ENCODE assay signal across 8 cellular contexts in genomic region chr7:30479356-30480120, GRCh38. TPM values are rescaled to one million over a fixed set of nuclear protein-coding genes. Genes with fewer than 3 reads are reported as not detected.
DNase-seq lines count a peak whose midpoint lies in the region; ATAC-seq and TF ChIP-seq lines count a peak whose summit lies in the region.
"Not testable (repeated sequence)": the region's sequence is repeated elsewhere in the genome, so short reads cannot be mapped to it uniquely, and the experiment has no call there.

No MANE protein-coding gene starts in this region.

- peak overlapping the region; percentile 96 for H3K4me3 Mint-ChIP-seq in activated T-cell treated with anti-CD3 and anti-CD28 coated beads, Interleukin-2, amount 50 U/mL, for 72 hours
- peak overlapping the region; percentile 91 for H3K4me3 Mint-ChIP-seq in dendritic cell treated with granulocyte-macrophage colony-stimulating factor and Interleukin-4, amounts not matched to agents 40 ng/mL and 50 ng/mL, for 4 days
- H3K4me3 Mint-ChIP-seq in immature natural killer cell: peak overlapping the region in 4 of 5 donors; percentile 89 to 96 (median 94)

- DNase-seq in DMS53 (lab: John Stamatoyannopoulos, UW): peak; percentile 63
- DNase-seq in RWPE1 (ENCODE audit: low spot score): peak; percentile 33
- DNase-seq in activated T-cell treated with anti-CD3 and anti-CD28 coated beads, Interleukin-2, amount 50 U/mL, for 72 hours: peak; percentile 19 to 29
- DNase-seq in immature natural killer cell: peak; percentile 48 to 50 (median 48)
- peak; percentile 78 for DNase-seq in osteoblast (ENCODE audit: insufficient read length, low spot score, missing footprints)

- peak overlapping the region; percentile 76 for H3K4me3 ChIP-seq in osteoblast (ENCODE audit: insufficient read depth, low read length)
- H3K4me3 ChIP-seq in subcutaneous abdominal adipose tissue (ENCODE audit: low read depth in 1 of 5, low read length in 5 of 5): peak overlapping the region; percentile 19 to 91 (median 76)

- not testable (repeated sequence) for H3K36me3 Mint-ChIP-seq in activated T-cell treated with anti-CD3 and anti-CD28 coated beads, Interleukin-2, amount 50 U/mL, for 72 hours (ENCODE audit: insufficient read depth in 2 of 2); immature natural killer cell
- H3K36me3 Mint-ChIP-seq in dendritic cell treated with granulocyte-macrophage colony-stimulating factor and Interleukin-4, amounts not matched to agents 40 ng/mL and 50 ng/mL, for 4 days (ENCODE audit: low read depth): peaks cover 27% of the 10 kb centered on the region

- peak overlapping the region; percentile 81 for H2AFZ ChIP-seq in osteoblast (ENCODE audit: low read length)

- CTCF ChIA-PET in RWPE1 (lab: Yijun Ruan, JAX): interaction anchor here (0.7 kb wide), 1 partner anchor 178 kb away, joined by 7 read pairs; no protein-coding TSS in a partner anchor

- peak overlapping the region; percentile 97 for H3K4me2 ChIP-seq in osteoblast (ENCODE audit: insufficient read depth, low read length)

- ATAC-seq in activated T-cell treated with anti-CD3 and anti-CD28 coated beads, Interleukin-2, amount 50 U/mL, for 72 hours (replicated peaks in 1 of 2): peak; percentile 37 to 39

- 0 out of 2 replicates have a peak, but pooled peaks cover 10% of the 10 kb centered on the region for H3K36me3 ChIP-seq in KOPT-K1 (ENCODE audit: insufficient read depth, low read length)
- not testable (repeated sequence) for H3K36me3 ChIP-seq in osteoblast (ENCODE audit: insufficient read depth, low read length); subcutaneous abdominal adipose tissue (ENCODE audit: control insufficient read depth in 5 of 5, insufficient read depth in 5 of 5, low read length in 5 of 5)

- H4K20me1 ChIP-seq in osteoblast (ENCODE audit: insufficient read depth, low read length): not testable (repeated sequence)

- peaks cover 33% of the 10 kb centered on the region for H3K4me1 ChIP-seq in osteoblast (ENCODE audit: insufficient read depth, low read length)
- H3K4me1 ChIP-seq in subcutaneous abdominal adipose tissue (ENCODE audit: control insufficient read depth in 5 of 5, insufficient read depth in 5 of 5, low read length in 5 of 5): peaks cover 19 to 47% (median 45%) of the 10 kb centered on the region in 5 donors

- not testable (repeated sequence) for H3K27me3 ChIP-seq in osteoblast (ENCODE audit: insufficient read depth, low read length); subcutaneous abdominal adipose tissue (ENCODE audit: control insufficient read depth in 5 of 5, insufficient read depth in 4 of 5, low read length in 5 of 5)

- H3K27ac ChIP-seq in KOPT-K1 (ENCODE audit: low read depth, low read length, poor library complexity, severe bottlenecking) (peak overlapping the region; percentile 91), RWPE1 (peak overlapping the region; percentile 94), osteoblast (ENCODE audit: low read depth, low read length) (peak overlapping the region; percentile 81), subcutaneous abdominal adipose tissue (ENCODE audit: low read depth, low read length) (peak overlapping the region; percentile 96)

- H3K27ac Mint-ChIP-seq in activated T-cell treated with anti-CD3 and anti-CD28 coated beads, Interleukin-2, amount 50 U/mL, for 72 hours: peak overlapping the region; percentile 91
- H3K27ac Mint-ChIP-seq in dendritic cell treated with granulocyte-macrophage colony-stimulating factor and Interleukin-4, amounts not matched to agents 40 ng/mL and 50 ng/mL, for 4 days: peak overlapping the region; percentile 94
- peak overlapping the region in 2 of 6 donors; percentile 89 to 90 for H3K27ac Mint-ChIP-seq in immature natural killer cell

- POLR2A ChIA-PET in RWPE1 (lab: Yijun Ruan, JAX; ENCODE audit: low non-redundant PET): not testable (repeated sequence)

- peaks cover 52% of the 10 kb centered on the region for H3K4me1 Mint-ChIP-seq in activated T-cell treated with anti-CD3 and anti-CD28 coated beads, Interleukin-2, amount 50 U/mL, for 72 hours (ENCODE audit: low read depth)
- H3K4me1 Mint-ChIP-seq in dendritic cell treated with granulocyte-macrophage colony-stimulating factor and Interleukin-4, amounts not matched to agents 40 ng/mL and 50 ng/mL, for 4 days (ENCODE audit: low read depth): peaks cover 39% of the 10 kb centered on the region
- peaks cover 40 to 45% of the 10 kb centered on the region in 2 donors for H3K4me1 Mint-ChIP-seq in immature natural killer cell

- H3K9me3 ChIP-seq in KOPT-K1 (ENCODE audit: insufficient read depth, low read length, poor library complexity, severe bottlenecking); osteoblast (ENCODE audit: low read depth, low read length); subcutaneous abdominal adipose tissue (ENCODE audit: control insufficient read depth in 5 of 5, low read length in 5 of 5): not testable (repeated sequence)

- intact Hi-C loops in dendritic cell treated with granulocyte-macrophage colony-stimulating factor and Interleukin-4, amounts not matched to agents 40 ng/mL and 50 ng/mL, for 4 days (cut with micrococcal nuclease): not testable (repeated sequence)

- not testable (repeated sequence) for H3K9me3 Mint-ChIP-seq in activated T-cell treated with anti-CD3 and anti-CD28 coated beads, Interleukin-2, amount 50 U/mL, for 72 hours; dendritic cell treated with granulocyte-macrophage colony-stimulating factor and Interleukin-4, amounts not matched to agents 40 ng/mL and 50 ng/mL, for 4 days; immature natural killer cell

- H3K9ac ChIP-seq in subcutaneous abdominal adipose tissue (ENCODE audit: low read length in 5 of 5): peak overlapping the region in 4 of 5 donors; percentile 80 to 86 (median 82)

- H3K27me3 Mint-ChIP-seq in activated T-cell treated with anti-CD3 and anti-CD28 coated beads, Interleukin-2, amount 50 U/mL, for 72 hours (ENCODE audit: low read depth); dendritic cell treated with granulocyte-macrophage colony-stimulating factor and Interleukin-4, amounts not matched to agents 40 ng/mL and 50 ng/mL, for 4 days; immature natural killer cell (ENCODE audit: low read depth in 3 of 3): not testable (repeated sequence)

- not testable (repeated sequence) for TF ChIP-seq CTCF in RWPE1 (conservative IDR thresholded peaks at IDR 0.05; ENCODE audit: low read depth); osteoblast (IDR thresholded peaks at IDR 0.05; ENCODE audit: extremely low read depth, low read depth, low read length)

- H3K79me2 ChIP-seq in osteoblast (ENCODE audit: insufficient read depth, low read length): peaks cover 13% of the 10 kb centered on the region

RNA-seq across cellular contexts. Expression of gene NOD1, which starts 1.0 kb away (rescaled TPM):
- total RNA-seq in activated T-cell treated with anti-CD3 and anti-CD28 coated beads, Interleukin-2, amount 50 U/mL, for 72 hours: 10 to 100 TPM; 16.0 to 17.8 TPM
- polyA plus RNA-seq in immature natural killer cell: 1 to 10 TPM; 5.7 to 9.9 (median 7.4) TPM
- total RNA-seq in osteoblast: 7.6 and 7.7 TPM in 2 replicates

RNA-seq across cellular contexts. Expression of gene GGCT, which starts 25.1 kb away (rescaled TPM):
- total RNA-seq in activated T-cell treated with anti-CD3 and anti-CD28 coated beads, Interleukin-2, amount 50 U/mL, for 72 hours: 10 to 100 TPM; 65.7 to 84.4 TPM
- 10 to 100 TPM; 20.3 to 27.2 (median 25.3) TPM for polyA plus RNA-seq in immature natural killer cell
- 24.2 and 26.8 TPM in 2 replicates for total RNA-seq in osteoblast

Comparison
In these comparisons a context has a peak if more than half of its experiments do, and no peak if none do; other contexts are left out.
1. Peak in every context shown above with its lines: DNase-seq, ATAC-seq, H3K4me3 ChIP-seq and H3K27ac ChIP-seq.
2. DNase-seq: peak in every context shown above with its lines; median percentile 78 in osteoblast; 63 in DMS53; 48 in immature natural killer cell; 33 in RWPE1; 24 in activated T-cell treated with anti-CD3 and anti-CD28 coated beads, Interleukin-2, amount 50 U/mL, for 72 hours.